3 cellular contexts compared by ENCODE assay signal in the genomic region with DNA sequence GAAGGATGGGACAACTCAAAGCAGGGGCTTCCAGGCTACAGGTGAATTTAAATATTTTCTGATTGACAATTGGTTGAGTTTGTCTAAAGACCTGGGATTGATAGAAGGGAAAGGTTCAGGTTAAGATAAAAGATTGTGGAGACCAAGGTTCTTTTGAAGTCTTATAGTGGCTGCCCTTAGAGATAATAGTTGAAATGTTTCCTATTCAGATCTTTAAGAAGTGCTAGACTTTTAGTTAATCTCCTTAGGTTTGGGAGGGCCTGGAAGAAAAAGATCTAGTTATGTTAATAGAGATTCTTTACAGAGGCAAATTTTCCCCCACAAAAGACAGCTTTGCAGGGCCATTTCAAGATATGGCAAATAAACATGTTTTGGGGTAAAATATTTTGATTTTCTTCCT. TPM values are rescaled to one million over a fixed set of nuclear protein-coding genes. Genes with fewer than 3 reads are reported as not detected.
"Had no signal": no experiment of that assay in that cellular context is flagged by ENCODE, and none has a peak within 500 bp of the region (broad histone marks: within the 10 kb centered on the region; RNA-seq: fewer than 3 reads in every experiment).

No MANE protein-coding gene starts in this region.

RNA-seq across cellular contexts. Expression of a gene that starts 28.2 kb away (rescaled TPM):
- total RNA-seq: HT-29, K562 had no signal
- polyA plus RNA-seq: IgD-negative memory B cell had no signal
